ENCODE assay signal across 29 cellular contexts in genomic region chr10:99539820-99540219, GRCh38. TPM values are rescaled to one million over a fixed set of nuclear protein-coding genes. Genes with fewer than 3 reads are reported as not detected.
"Had no signal": no experiment of that assay in that cellular context is flagged by ENCODE, and none has a peak within 500 bp of the region (broad histone marks: within the 10 kb centered on the region; RNA-seq: fewer than 3 reads in every experiment).

No MANE protein-coding gene starts in this region.

- H3K9me3 Mint-ChIP-seq: activated CD8-positive, alpha-beta T cell treated with anti-CD3 and anti-CD28 coated beads for 36 hours; activated naive CD4-positive, alpha-beta T cell treated with anti-CD3 and anti-CD28 coated beads, Interleukin-2, amount 50 U/mL, for 24 hours; activated T-cell treated with anti-CD3 and anti-CD28 coated beads, Interleukin-2, amount 50 U/mL, for 72 hours; activated T-helper 2 cell treated with anti-CD3 and anti-CD28 coated beads, Interferon-gamma antibody, Interleukin-2, Interleukin-4, amounts not matched to agents 10 μg/mL and 5 μg/mL and 100 μg/mL, durations not matched to agents 14 hours and 24 hours and 36 hours; T-cell had no signal

- H3K36me3 ChIP-seq: brain microvascular endothelial cell, cardiac muscle cell had no signal

- FAIRE-seq: TTC549 had no signal

- H3K4me3 Mint-ChIP-seq: activated CD8-positive, alpha-beta T cell treated with anti-CD3 and anti-CD28 coated beads for 36 hours; activated naive CD4-positive, alpha-beta T cell treated with anti-CD3 and anti-CD28 coated beads, Interleukin-2, amount 50 U/mL, for 24 hours had no signal

- DNase-seq: activated CD4-positive, alpha-beta T cell treated with anti-CD3 and anti-CD28 coated beads for 4 hours; activated CD8-positive, alpha-beta memory T cell treated with anti-CD3 and anti-CD28 coated beads, Interleukin-2, amount 50 U/mL, for 4 hours; activated CD8-positive, alpha-beta T cell treated with anti-CD3 and anti-CD28 coated beads for 36 hours; activated gamma-delta T cell treated with Interleukin-2 at 50 U/mL for 16 hours; activated T-cell treated with anti-CD3 and anti-CD28 coated beads, Interleukin-2, amount 50 U/mL, for 72 hours; brain microvascular endothelial cell; Kasumi-1; NCI-H1048; NCI-H1417 treated with DMSO at 0.1 percent for 48 hours; NCI-H1694; NCI-H2029; NCI-H2107; NCI-H2171 treated with DMSO at 0.1 percent for 48 hours; NCI-H345; NCI-H510A; NCI-H526 treated with DMSO at 0.1 percent for 48 hours; NCI-H82; SIG-M5; T-cell; T-helper 2 cell; T1000 had no signal

- H3K27ac Mint-ChIP-seq: activated CD8-positive, alpha-beta T cell treated with anti-CD3 and anti-CD28 coated beads for 36 hours; activated naive CD4-positive, alpha-beta T cell treated with anti-CD3 and anti-CD28 coated beads, Interleukin-2, amount 50 U/mL, for 24 hours; activated T-cell treated with anti-CD3 and anti-CD28 coated beads, Interleukin-2, amount 50 U/mL, for 72 hours; activated T-helper 2 cell treated with anti-CD3 and anti-CD28 coated beads, Interferon-gamma antibody, Interleukin-2, Interleukin-4, amounts not matched to agents 10 μg/mL and 5 μg/mL and 100 μg/mL, durations not matched to agents 14 hours and 24 hours and 36 hours; T-cell had no signal

- H3K36me3 Mint-ChIP-seq: activated naive CD4-positive, alpha-beta T cell treated with anti-CD3 and anti-CD28 coated beads, Interleukin-2, amount 50 U/mL, for 24 hours; T-cell had no signal

- H3K27ac ChIP-seq: brain microvascular endothelial cell, cardiac muscle cell, SK-N-MC had no signal

- ATAC-seq: activated CD4-positive, CD25-positive, alpha-beta regulatory T cell treated with anti-CD3 and anti-CD28 coated beads, Interleukin-2, amount 50 U/mL, for 24 hours; activated CD8-positive, alpha-beta T cell treated with anti-CD3 and anti-CD28 coated beads for 36 hours; activated T-cell treated with anti-CD3 and anti-CD28 coated beads, Interleukin-2, amount 50 U/mL, for 72 hours; T-cell had no signal

RNA-seq across cellular contexts. Expression of gene NKX2-3, which starts 7.1 kb away (rescaled TPM):
- total RNA-seq: activated CD8-positive, alpha-beta T cell treated with anti-CD3 and anti-CD28 coated beads for 36 hours; activated T-cell treated with anti-CD3 and anti-CD28 coated beads, Interleukin-2, amount 50 U/mL, for 72 hours; activated T-helper 2 cell treated with anti-CD3 and anti-CD28 coated beads, Interferon-gamma antibody, Interleukin-2, Interleukin-4, amounts not matched to agents 10 μg/mL and 5 μg/mL and 100 μg/mL, durations not matched to agents 14 hours and 24 hours and 36 hours; cardiac muscle cell; OCI-LY7; RPMI7951 had no signal
- polyA plus RNA-seq: cardiac muscle cell had no signal
